Comparison of ENCODE assay signal across 8 cellular contexts in genomic region chr3:127750226-127751031, GRCh38.
A peak's percentile ranks its signal among the peaks of the same experiment; 100 is the strongest.
DNase-seq lines count a peak whose midpoint lies in the region; ATAC-seq and TF ChIP-seq lines count a peak whose summit lies in the region.

No MANE protein-coding gene starts in this region.

- H3K79me2 ChIP-seq in hepatocyte: no peaks in the 10 kb centered on the region

- H3K27me3 ChIP-seq in BJ (ENCODE audit: control insufficient read depth, insufficient read depth, low read length) (no peaks in the 10 kb centered on the region), mucosa of rectum (ENCODE audit: control insufficient read depth in 2 of 2, insufficient read depth in 2 of 2, low read length in 2 of 2) (no peaks in the 10 kb centered on the region), hepatocyte (no peaks in the 10 kb centered on the region)

- H3K4me3 ChIP-seq in BJ (ENCODE audit: low read depth, low read length): no peak overlapping the region
- no peak overlapping the region for H3K4me3 ChIP-seq in mucosa of rectum (ENCODE audit: low read length in 2 of 2)
- no peak overlapping the region for H3K4me3 ChIP-seq in hepatocyte

- no peak overlapping the region for H3K4me2 ChIP-seq in hepatocyte

- peaks cover 43 to 52% of the 10 kb centered on the region in 2 donors for H3K4me1 ChIP-seq in mucosa of rectum (ENCODE audit: control insufficient read depth in 2 of 2, insufficient read depth in 2 of 2, low read length in 2 of 2)
- H3K4me1 ChIP-seq in hepatocyte (ENCODE audit: insufficient read depth): peaks cover 9% of the 10 kb centered on the region

- H4K20me1 ChIP-seq in hepatocyte (ENCODE audit: insufficient read depth, poor library complexity, severe bottlenecking): no peaks in the 10 kb centered on the region

- TF ChIP-seq CTCF in BJ (IDR thresholded peaks at IDR 0.05; ENCODE audit: insufficient read depth, low read depth, low read length) (no peak), hepatocyte (IDR thresholded peaks at IDR 0.05; ENCODE audit: poor library complexity) (no peak)

- POLR2A ChIA-PET in BJ (lab: Charles Lee): no interaction called here

- H3K36me3 ChIP-seq in BJ (ENCODE audit: control insufficient read depth, insufficient read depth, low read length): peaks cover 2% of the 10 kb centered on the region; the same call in 1 of the 2 replicates
- H3K36me3 ChIP-seq in mucosa of rectum (ENCODE audit: control insufficient read depth in 2 of 2, insufficient read depth in 2 of 2, low read length in 2 of 2): peaks cover 0 to 9% of the 10 kb centered on the region in 2 donors
- no peaks in the 10 kb centered on the region for H3K36me3 ChIP-seq in hepatocyte (replicated peaks; ENCODE audit: insufficient read depth, low read depth)

- H2AFZ ChIP-seq in hepatocyte: no peak overlapping the region

- peak; percentile 48 for DNase-seq in BJ (ENCODE audit: low read depth)
- no peak for DNase-seq in hepatocyte (ENCODE audit: low spot score)
- DNase-seq in NCI-H510A (lab: John Stamatoyannopoulos, UW): no peak

- ATAC-seq in GM18867 (IDR thresholded peaks at IDR 0.05; ENCODE audit: unreplicated experiment) (peak; percentile 37), HG03342 (IDR thresholded peaks at IDR 0.05; ENCODE audit: unreplicated experiment) (peak; percentile 40), SK-N-SH treated with all-trans-retinoic acid at 6 μM for 48 hours (peak; percentile 60), GM19328 (IDR thresholded peaks at IDR 0.05; ENCODE audit: unreplicated experiment) (no peak)

- H3K27ac ChIP-seq in mucosa of rectum (ENCODE audit: low read depth in 2 of 2, low read length in 2 of 2) (peak overlapping the region; percentile 4 to 27), hepatocyte (no peak overlapping the region)

- H3K9ac ChIP-seq in mucosa of rectum (ENCODE audit: low read depth in 1 of 2, low read length in 2 of 2): no peak overlapping the region

- H3K9me2 ChIP-seq in hepatocyte (replicated peaks; ENCODE audit: insufficient read depth): no peaks in the 10 kb centered on the region

- H3K9me3 ChIP-seq in mucosa of rectum (ENCODE audit: control insufficient read depth in 2 of 2, low read length in 2 of 2) (no peaks in the 10 kb centered on the region), hepatocyte (ENCODE audit: low read depth) (no peaks in the 10 kb centered on the region)

- 90% methylated on average over 12 of the region's 12 CpGs for WGBS in hepatocyte (ENCODE audit: low lambda C conversion rate, missing lambda C conversion rate)

- CTCF ChIA-PET in BJ (lab: Yijun Ruan, JAX): interaction anchor here (1.3 to 7.4 kb wide), 3 partner anchors 13 to 73 kb away, joined by 3 to 45 read pairs (median 6); no protein-coding TSS in a partner anchor

TF ChIP-seq in SK-N-SH treated with all-trans-retinoic acid at 6 μM for 48 hours, 23 proteins besides CTCF, POLR2A, EP300 and RAD21:
- TF ChIP-seq BACH2 (CRISPR knock-in tag; IDR thresholded peaks at IDR 0.05; ENCODE audit: borderline replicate concordance) (no peak), ZNF8 (CRISPR knock-in tag; IDR thresholded peaks at IDR 0.05) (peak; percentile 86)
